17 cellular contexts compared by ENCODE assay signal in the genomic region with DNA sequence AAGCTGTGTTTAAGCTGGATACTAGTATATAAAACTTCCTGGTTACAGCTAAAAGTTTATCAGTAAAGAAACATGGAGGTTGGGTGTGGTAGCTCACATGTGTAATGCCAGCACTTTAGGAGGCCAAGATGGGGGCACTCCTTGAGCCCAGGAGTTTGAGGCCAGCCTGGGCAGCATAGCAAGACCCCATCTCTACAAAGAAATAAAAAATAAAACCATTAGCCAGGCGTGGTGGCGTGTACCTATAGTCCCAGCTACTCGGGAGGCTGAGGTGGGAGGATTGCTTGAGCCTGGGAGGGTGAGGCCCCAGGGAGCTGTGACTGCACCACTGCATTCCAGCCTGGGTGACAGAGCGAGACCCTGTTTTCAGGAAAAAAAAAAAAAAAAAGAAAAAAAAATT. TPM values are rescaled to one million over a fixed set of nuclear protein-coding genes. Genes with fewer than 3 reads are reported as not detected.
DNase-seq lines count a peak whose midpoint lies in the region; ATAC-seq, FAIRE-seq and TF ChIP-seq lines count a peak whose summit lies in the region.
"Had no signal": no experiment of that assay in that cellular context is flagged by ENCODE, and none has a peak within 500 bp of the region (broad histone marks: within the 10 kb centered on the region; RNA-seq: fewer than 3 reads in every experiment).

No MANE protein-coding gene starts in this region.

- H3K9me2 ChIP-seq in Loucy (replicated peaks; ENCODE audit: low read depth, low read length): no peaks in the 10 kb centered on the region

- no peak for TF ChIP-seq POLR2A in K562 (conservative IDR thresholded peaks at IDR 0.05)

- H3K4me1 ChIP-seq in BLaER1 treated with 17β-estradiol and CSF1 and Interleukin-3, amounts not matched to agents 10 nM and 100 nM: peaks cover 44 to 66% (median 56%) of the 10 kb centered on the region in 10 experiments
- peaks cover 47% of the 10 kb centered on the region for H3K4me1 ChIP-seq in Loucy (ENCODE audit: insufficient read depth, low read length, poor library complexity, severe bottlenecking)
- peaks cover 7 to 12% of the 10 kb centered on the region in 2 experiments for H3K4me1 ChIP-seq in K562 (replicated peaks in 1 of 2; ENCODE audit: control insufficient read depth in 2 of 2, insufficient read depth in 2 of 2, low read length in 2 of 2)

- H2AFZ ChIP-seq in Loucy (ENCODE audit: low read length) (no peak overlapping the region), K562 (ENCODE audit: low read depth, low read length) (no peak overlapping the region)

- TF ChIP-seq RAD21 in K562 (CRISPR knock-in tag; conservative IDR thresholded peaks at IDR 0.05 in 1 of 2, IDR thresholded peaks at IDR 0.05 in 1 of 2): no peak

- peak overlapping the region; percentile 86 to 99 (median 94) for H3K4me2 ChIP-seq in BLaER1 treated with 17β-estradiol and CSF1 and Interleukin-3, amounts not matched to agents 10 nM and 100 nM
- H3K4me2 ChIP-seq in Loucy (ENCODE audit: low read depth, low read length, poor library complexity, severe bottlenecking) (peak overlapping the region; percentile 25), K562 (ENCODE audit: insufficient read depth, low read length) (no peak overlapping the region)

- no peaks in the 10 kb centered on the region for H3K9me1 ChIP-seq in K562 (ENCODE audit: control insufficient read depth, insufficient read depth, low read length)

- peak overlapping the region in 1 of 11 experiments; percentile 26; a peak in 1 of 22 replicates for H3K9ac ChIP-seq in BLaER1 treated with 17β-estradiol and CSF1 and Interleukin-3, amounts not matched to agents 10 nM and 100 nM
- H3K9ac ChIP-seq in Loucy (ENCODE audit: low read depth, low read length, poor library complexity, severe bottlenecking) (no peak overlapping the region), K562 (ENCODE audit: insufficient read depth in 1 of 2, low read depth in 2 of 2, low read length in 2 of 2) (no peak overlapping the region)

- H3K79me2 ChIP-seq in Loucy (ENCODE audit: insufficient read depth, low read length) (peaks cover 49% of the 10 kb centered on the region), K562 (ENCODE audit: control insufficient read depth, insufficient read depth, low read length) (peaks cover 10% of the 10 kb centered on the region)

- no peak for FAIRE-seq in K562 (lab: Jason Lieb, UNC)
- FAIRE-seq: GM12878 had no signal

- WGBS in K562 (ENCODE audit: insufficient coverage, low coverage, missing lambda C conversion rate): 63% methylated on average over 4 of the region's 4 CpGs

- H4K20me1 ChIP-seq in BLaER1 treated with 17β-estradiol and CSF1 and Interleukin-3, amounts not matched to agents 10 nM and 100 nM: peaks cover 0 to 78% (median 35%) of the 10 kb centered on the region in 11 experiments; a peak in 18 of 22 replicates
- H4K20me1 ChIP-seq in Loucy (ENCODE audit: insufficient read depth, low read length, poor library complexity, severe bottlenecking) (no peaks in the 10 kb centered on the region), K562 (replicated peaks; ENCODE audit: control insufficient read depth, insufficient read depth, low read length) (no peaks in the 10 kb centered on the region)

- intact Hi-C loops in K562 (cut with micrococcal nuclease): no loop called here

- no peaks in the 10 kb centered on the region for H3K27me3 ChIP-seq in BLaER1 treated with 17β-estradiol and CSF1 and Interleukin-3, amounts not matched to agents 10 nM and 100 nM
- H3K27me3 ChIP-seq in Loucy (ENCODE audit: insufficient read depth, low read length, poor library complexity, severe bottlenecking): no peaks in the 10 kb centered on the region
- no peaks in the 10 kb centered on the region for H3K27me3 ChIP-seq in K562 (ENCODE audit: control insufficient read depth in 2 of 2, insufficient read depth in 2 of 2, low read length in 2 of 2)

- H3K27me3 Mint-ChIP-seq in activated T-cell treated with anti-CD3 and anti-CD28 coated beads, Interleukin-2, amount 50 U/mL, for 72 hours (ENCODE audit: low read depth): no peaks in the 10 kb centered on the region
- H3K27me3 Mint-ChIP-seq: CD4-positive, alpha-beta memory T cell had no signal

- no peaks in the 10 kb centered on the region; a peak in 1 of 22 replicates for H3K9me3 ChIP-seq in BLaER1 treated with 17β-estradiol and CSF1 and Interleukin-3, amounts not matched to agents 10 nM and 100 nM (replicated peaks in 1 of 11)
- H3K9me3 ChIP-seq in Loucy (ENCODE audit: insufficient read depth, low read depth, low read length) (no peaks in the 10 kb centered on the region), K562 (replicated peaks; ENCODE audit: control insufficient read depth, insufficient read depth, low read depth, low read length) (no peaks in the 10 kb centered on the region)
- H3K9me3 ChIP-seq: HAP-1 had no signal

- TF ChIP-seq CTCF in Loucy (conservative IDR thresholded peaks at IDR 0.05; ENCODE audit: low read length): no peak
- TF ChIP-seq CTCF in K562 (IDR thresholded peaks at IDR 0.05 in 2 of 3, conservative IDR thresholded peaks at IDR 0.05 in 1 of 3; ENCODE audit: insufficient read depth in 2 of 3, low read depth in 1 of 3, low read length in 3 of 3): no peak

- H3K4me1 Mint-ChIP-seq in activated T-cell treated with anti-CD3 and anti-CD28 coated beads, Interleukin-2, amount 50 U/mL, for 72 hours (ENCODE audit: low read depth): peaks cover 24% of the 10 kb centered on the region

- CTCF ChIA-PET in K562 (lab: Yijun Ruan, JAX; ENCODE audit: low intra/inter-chr PET ratio): no interaction called here

- peak overlapping the region; percentile 15 for H3K27ac Mint-ChIP-seq in activated T-cell treated with anti-CD3 and anti-CD28 coated beads, Interleukin-2, amount 50 U/mL, for 72 hours

- TF ChIP-seq EP300 in K562 (IDR thresholded peaks at IDR 0.05; ENCODE audit: low read length): no peak

- peaks cover 0 to 9% of the 10 kb centered on the region in 2 donors for H3K36me3 Mint-ChIP-seq in activated T-cell treated with anti-CD3 and anti-CD28 coated beads, Interleukin-2, amount 50 U/mL, for 72 hours (ENCODE audit: insufficient read depth in 2 of 2)

- H3K36me3 ChIP-seq in BLaER1 treated with 17β-estradiol and CSF1 and Interleukin-3, amounts not matched to agents 10 nM and 100 nM: peaks cover 5 to 70% (median 45%) of the 10 kb centered on the region in 11 experiments; a peak in 19 of 22 replicates
- H3K36me3 ChIP-seq in Loucy (ENCODE audit: insufficient read depth, low read length) (no peaks in the 10 kb centered on the region), K562 (ENCODE audit: control insufficient read depth, insufficient read depth, low read length) (no peaks in the 10 kb centered on the region)
- H3K36me3 ChIP-seq: HAP-1 had no signal

- H3K27ac ChIP-seq in BLaER1 treated with 17β-estradiol and CSF1 and Interleukin-3, amounts not matched to agents 10 nM and 100 nM: no peak overlapping the region; a peak in 1 of 22 replicates
- H3K27ac ChIP-seq in K562 (ENCODE audit: extremely low read depth, low read depth, low read length): no peak overlapping the region

- no peak overlapping the region for H3K4me3 Mint-ChIP-seq in activated T-cell treated with anti-CD3 and anti-CD28 coated beads, Interleukin-2, amount 50 U/mL, for 72 hours

- ATAC-seq in activated T-cell treated with anti-CD3 and anti-CD28 coated beads, Interleukin-2, amount 50 U/mL, for 72 hours (replicated peaks in 1 of 2): no peak
- no peak for ATAC-seq in K562
- ATAC-seq: GM12878 had no signal

- in situ Hi-C loops in K562 (cut with MboI): loop anchor here (25.0 kb wide), 1 partner anchor 927 kb away; no protein-coding TSS in a partner anchor

- H3K9me3 Mint-ChIP-seq in activated T-cell treated with anti-CD3 and anti-CD28 coated beads, Interleukin-2, amount 50 U/mL, for 72 hours: no peaks in the 10 kb centered on the region

- no TSS peak for BruUV-seq in K562 (replicated peaks; lab: Mats Ljungman, UMichigan)

- POLR2A ChIA-PET in K562 (lab: Yijun Ruan, JAX): interaction anchor here (0.6 to 0.8 kb wide), 2 partner anchors 11 to 135 kb away, joined by 3 read pairs; no protein-coding TSS in a partner anchor

- no peak for DNase-seq in activated T-cell treated with anti-CD3 and anti-CD28 coated beads, Interleukin-2, amount 50 U/mL, for 72 hours
- no peak for DNase-seq in activated T-cell treated with anti-CD3 and anti-CD28 coated beads, Interleukin-2, amount 50 U/mL, for 48 hours
- no peak for DNase-seq in K562 (ENCODE audit: extremely low read depth in 1 of 4, low spot score in 3 of 4)
- DNase-seq in H4 (ENCODE audit: low spot score): no peak
- DNase-seq in NCI-H446 (lab: John Stamatoyannopoulos, UW): no peak
- DNase-seq in activated CD8-positive, alpha-beta memory T cell treated with anti-CD3 and anti-CD28 coated beads, Interleukin-2, amount 50 U/mL, for 4 hours: no peak
- DNase-seq: 8988T; C1 segment of cervical spinal cord; CD4-positive, alpha-beta memory T cell; DMS79 treated with DMSO at 0.1 percent for 48 hours; GOT3; IMR-90; KBM-7 had no signal

- H3K4me3 ChIP-seq in BLaER1 treated with 17β-estradiol and CSF1 and Interleukin-3, amounts not matched to agents 10 nM and 100 nM: peak overlapping the region in 5 of 10 experiments; percentile 4 to 87 (median 38); a peak in 7 of 20 replicates
- H3K4me3 ChIP-seq in Loucy (ENCODE audit: low read length, poor library complexity, severe bottlenecking): peak overlapping the region; percentile 9
- H3K4me3 ChIP-seq in K562: no peak overlapping the region
- H3K4me3 ChIP-seq: GM12878, HAP-1 had no signal

- no peaks in the 10 kb centered on the region for H3F3A ChIP-seq in Loucy (ENCODE audit: low read depth)

RNA-seq across cellular contexts. Expression of a gene that starts 3.1 kb away (rescaled TPM):
- total RNA-seq in activated T-cell treated with anti-CD3 and anti-CD28 coated beads, Interleukin-2, amount 50 U/mL, for 72 hours: 10 to 100 TPM; 49.1 to 53.1 TPM
- total RNA-seq in K562 (2011; cell fraction: chromatin; rRNA removed; ENCODE audit: low replicate concordance): 20.2 and 20.9 TPM in 2 replicates
- total RNA-seq in K562 (2011; cell fraction: nucleolus; rRNA removed): 6.5 and 12.8 TPM in 2 replicates
- total RNA-seq in K562 (2011; cell fraction: nucleoplasm; rRNA removed): 11.2 and 12.5 TPM in 2 replicates
- total RNA-seq in K562 (2014; rRNA removed) (18.8 and 26.1 TPM in 2 replicates), K562 (2014; rRNA removed; fragmentation: Illumina TruSeq; extraction: Trizol) (28.7 and 28.9 TPM in 2 replicates), K562 (2015; rRNA removed; fragmentation: Illumina TruSeq; extraction: Trizol) (29.9 and 31.5 TPM in 2 replicates), K562 (2021) (27.7 and 29.1 TPM in 2 replicates)
- polyA plus RNA-seq in K562 (2011; rRNA removed) (43.6 and 45.2 TPM in 2 replicates), K562 (2014; fragmentation: Illumina TruSeq; extraction: Trizol) (44.8 and 61.1 TPM in 2 replicates), K562 (2014; fragmentation: Nextera tagmentation; extraction: Ambion mirVana) (10 to 100 TPM; 60.0 to 67.3 TPM), K562 (2014; rRNA removed) (28.8 and 37.2 TPM in 2 replicates)
- polyA plus RNA-seq in K562 (2011; cell fraction: cytosol; rRNA removed): 33.6 and 39.3 TPM in 2 replicates
- 13.3 and 17.7 TPM in 2 replicates for polyA plus RNA-seq in K562 (2011; cell fraction: nucleus; rRNA removed)
- polyA plus RNA-seq in K562 (2012): 25.3 and 34.6 TPM in 2 replicates
- 34.7 and 35.3 TPM in 2 replicates for polyA minus RNA-seq in K562 (2011; rRNA and poly(A)+ RNA removed)
- polyA minus RNA-seq in K562 (2011; cell fraction: cytosol; rRNA and poly(A)+ RNA removed): 13.1 and 19.8 TPM in 2 replicates
- polyA minus RNA-seq in K562 (2011; cell fraction: nucleus; rRNA and poly(A)+ RNA removed): 4.3 and 9.9 TPM in 2 replicates
- total RNA-seq in H4 (2014; rRNA removed; shearing (Covaris generic)): 36.6 and 44.1 TPM in 2 replicates
